Comparison of ENCODE assay signal across 14 cellular contexts in genomic region chr2:195333869-195334268, GRCh38.
"Had no signal": no experiment of that assay in that cellular context is flagged by ENCODE, and none has a peak within 500 bp of the region (broad histone marks: within the 10 kb centered on the region; RNA-seq: fewer than 3 reads in every experiment).

No MANE protein-coding gene starts in this region.

- H3K9me3 ChIP-seq: neutrophil had no signal

- H3K27ac ChIP-seq: neutrophil, parathyroid adenoma, sigmoid colon, spleen had no signal

- H3K27me3 ChIP-seq: neutrophil, sigmoid colon, spleen had no signal

- ATAC-seq: activated CD4-positive, CD25-positive, alpha-beta regulatory T cell treated with anti-CD3 and anti-CD28 coated beads, Interleukin-2, amount 50 U/mL, for 24 hours; left ventricle myocardium superior; naive thymus-derived CD8-positive, alpha-beta T cell had no signal

- H3K36me3 ChIP-seq: neutrophil, sigmoid colon, spleen had no signal

- H3K9ac ChIP-seq: parathyroid adenoma had no signal

- DNase-seq: activated CD4-positive, alpha-beta T cell treated with anti-CD3 and anti-CD28 coated beads, Interleukin-2, amount 50 U/mL, for 1 hour; activated CD8-positive, alpha-beta memory T cell treated with anti-CD3 and anti-CD28 coated beads for 24 hours; aorta; effector CD8-positive, alpha-beta T cell; foreskin fibroblast; hypothalamus; left ventricle myocardium superior; mesenchymal stem cell; naive thymus-derived CD8-positive, alpha-beta T cell; sigmoid colon; spleen had no signal

- H3K4me3 ChIP-seq: sigmoid colon, spleen had no signal

- H2AFZ ChIP-seq: parathyroid adenoma had no signal

- H3K79me2 ChIP-seq: parathyroid adenoma had no signal

- H3K4me1 ChIP-seq: parathyroid adenoma, sigmoid colon, spleen had no signal
